In the genomic region with DNA sequence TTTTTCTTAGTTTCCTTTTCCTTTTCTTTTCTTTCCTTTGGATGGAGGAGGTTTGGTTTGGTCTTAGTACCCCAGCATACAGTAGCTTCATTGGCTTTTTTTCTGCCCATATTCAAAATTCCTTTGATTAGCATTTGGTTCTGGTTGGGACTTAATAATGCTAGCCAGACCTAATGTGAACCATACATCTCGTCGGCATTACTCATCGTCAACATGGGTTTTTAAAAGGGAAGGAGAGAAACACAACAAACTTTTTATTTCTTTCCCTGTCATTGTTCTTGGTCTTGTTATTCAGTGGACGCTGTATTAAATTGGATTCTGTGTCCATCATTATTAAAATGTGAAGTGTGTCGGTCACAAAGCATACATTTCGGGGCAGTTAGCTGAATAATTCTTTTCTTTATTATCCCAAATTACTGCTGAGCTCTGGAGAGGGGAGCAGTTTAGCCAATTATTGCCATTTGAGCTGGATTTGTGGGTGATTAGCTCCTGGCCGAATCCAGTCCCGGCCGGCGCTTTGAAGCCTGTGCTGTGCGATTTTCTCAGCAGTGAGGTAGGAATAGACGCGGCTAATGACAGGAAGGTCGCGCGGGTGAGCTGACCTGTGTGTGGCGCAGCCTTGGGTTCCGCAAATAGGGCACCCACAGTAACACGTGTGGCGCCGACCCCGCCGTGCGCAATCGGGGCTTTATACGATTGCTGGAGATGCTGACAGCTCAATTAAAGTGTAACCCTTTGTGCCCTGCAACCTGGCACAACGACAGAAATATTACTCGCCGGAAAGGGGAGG, we compare ENCODE assay signal across 1 cellular context.
TF ChIP-seq lines count a peak whose summit lies in the region.

No MANE protein-coding gene starts in this region.

TF ChIP-seq in IMR-90, 13 proteins besides CTCF, POLR2A, EP300 and RAD21 (continued from another document):
- TF ChIP-seq, protein P1, sequence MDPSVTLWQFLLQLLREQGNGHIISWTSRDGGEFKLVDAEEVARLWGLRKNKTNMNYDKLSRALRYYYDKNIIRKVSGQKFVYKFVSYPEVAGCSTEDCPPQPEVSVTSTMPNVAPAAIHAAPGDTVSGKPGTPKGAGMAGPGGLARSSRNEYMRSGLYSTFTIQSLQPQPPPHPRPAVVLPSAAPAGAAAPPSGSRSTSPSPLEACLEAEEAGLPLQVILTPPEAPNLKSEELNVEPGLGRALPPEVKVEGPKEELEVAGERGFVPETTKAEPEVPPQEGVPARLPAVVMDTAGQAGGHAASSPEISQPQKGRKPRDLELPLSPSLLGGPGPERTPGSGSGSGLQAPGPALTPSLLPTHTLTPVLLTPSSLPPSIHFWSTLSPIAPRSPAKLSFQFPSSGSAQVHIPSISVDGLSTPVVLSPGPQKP (IDR thresholded peaks at IDR 0.05; ENCODE audit: borderline replicate concordance, low read depth, low read length): no peak
- TF ChIP-seq NFE2L2 (IDR thresholded peaks at IDR 0.05; ENCODE audit: low read depth, low read length): no peak
- TF ChIP-seq MAFK (IDR thresholded peaks at IDR 0.05; ENCODE audit: low read depth, low read length): no peak
- no peak for TF ChIP-seq SMC3 (IDR thresholded peaks at IDR 0.05; ENCODE audit: low read depth, low read length)
- no peak for TF ChIP-seq MXI1 (IDR thresholded peaks at IDR 0.05; ENCODE audit: borderline replicate concordance, low read depth, low read length)
- TF ChIP-seq RCOR1 (IDR thresholded peaks at IDR 0.05; ENCODE audit: insufficient replicate concordance, low read length): no peak
- no peak for TF ChIP-seq CEBPB (IDR thresholded peaks at IDR 0.05; ENCODE audit: low read depth, low read length)
- TF ChIP-seq FOS (IDR thresholded peaks at IDR 0.05; ENCODE audit: low read depth, low read length): no peak
- no peak for TF ChIP-seq MAZ (IDR thresholded peaks at IDR 0.05; ENCODE audit: borderline replicate concordance, low read depth, low read length)
